ENCODE assay signal across 16 cellular contexts in genomic region chr2:181420259-181421130, GRCh38. TPM values are rescaled to one million over a fixed set of nuclear protein-coding genes. Genes with fewer than 3 reads are reported as not detected.
DNase-seq lines count a peak whose midpoint lies in the region; ATAC-seq lines count a peak whose summit lies in the region.
"Had no signal": no experiment of that assay in that cellular context is flagged by ENCODE, and none has a peak within 500 bp of the region (broad histone marks: within the 10 kb centered on the region; RNA-seq: fewer than 3 reads in every experiment).

No MANE protein-coding gene starts in this region.

- no peak overlapping the region for H2BK12ac ChIP-seq in neuronal stem cell (ENCODE audit: low read length)

- no peak overlapping the region for H3K14ac ChIP-seq in neuronal stem cell (ENCODE audit: low read length)

- H3K9ac ChIP-seq in mesendoderm (ENCODE audit: low read length) = no peak overlapping the region
- H3K9ac ChIP-seq in neuronal stem cell (ENCODE audit: low read depth, low read length, poor library complexity) = no peak overlapping the region
- H3K9ac ChIP-seq: KMS-11, parathyroid adenoma had no signal

- H3K27ac Mint-ChIP-seq in CD4-positive, CD25-positive, alpha-beta regulatory T cell = peak overlapping the region; percentile 4 to 66 (median 61)
- H3K27ac Mint-ChIP-seq: WTC11 had no signal

- no peaks in the 10 kb centered on the region for H3K79me2 ChIP-seq in mesendoderm (ENCODE audit: control insufficient read depth, insufficient read depth, low read length)
- H3K79me2 ChIP-seq: parathyroid adenoma had no signal

- no peak overlapping the region for H3K23ac ChIP-seq in mesendoderm (ENCODE audit: low read length)
- H3K23ac ChIP-seq in neuronal stem cell (ENCODE audit: low read depth, low read length, poor library complexity) = no peak overlapping the region

- H2BK15ac ChIP-seq in mesendoderm (replicated peaks; ENCODE audit: low read depth) (peak overlapping the region; percentile 41), neuronal stem cell (ENCODE audit: low read length) (no peak overlapping the region)

- peaks cover 11 to 17% (median 14%) of the 10 kb centered on the region in 4 donors for H3K4me1 Mint-ChIP-seq in CD4-positive, CD25-positive, alpha-beta regulatory T cell

- H3K4me1 ChIP-seq in CD4-positive, CD25-positive, alpha-beta regulatory T cell (ENCODE audit: control insufficient read depth, insufficient read depth, low read length, poor library complexity, severe bottlenecking) = no peaks in the 10 kb centered on the region
- H3K4me1 ChIP-seq in mesendoderm (ENCODE audit: control insufficient read depth, low read depth, low read length) (peaks cover 4% of the 10 kb centered on the region), neuronal stem cell (ENCODE audit: control insufficient read depth in 2 of 2, insufficient read depth in 1 of 2, low read depth in 1 of 2, low read length in 2 of 2) (no peaks in the 10 kb centered on the region)
- H3K4me1 ChIP-seq: parathyroid adenoma had no signal

- H2BK120ac ChIP-seq in mesendoderm (ENCODE audit: low read depth, low read length) = no peak overlapping the region
- no peak overlapping the region for H2BK120ac ChIP-seq in neuronal stem cell (ENCODE audit: low read depth, low read length)

- H3K27ac ChIP-seq in CD4-positive, CD25-positive, alpha-beta regulatory T cell (ENCODE audit: insufficient read depth, low read length, poor library complexity, severe bottlenecking) = no peak overlapping the region
- H3K27ac ChIP-seq in mesendoderm (ENCODE audit: low read depth, low read length) (no peak overlapping the region), neuronal stem cell (replicated peaks; ENCODE audit: low read length) (no peak overlapping the region)
- H3K27ac ChIP-seq: esophagus muscularis mucosa, KMS-11, parathyroid adenoma had no signal

- H3K9me3 ChIP-seq in CD4-positive, CD25-positive, alpha-beta regulatory T cell (ENCODE audit: control insufficient read depth in 2 of 2, low read length in 2 of 2) = no peaks in the 10 kb centered on the region
- H3K9me3 ChIP-seq in neuronal stem cell (replicated peaks in 1 of 2; ENCODE audit: control insufficient read depth in 2 of 2, insufficient read depth in 1 of 2, low read depth in 1 of 2, low read length in 2 of 2) = no peaks in the 10 kb centered on the region
- H3K9me3 ChIP-seq: esophagus muscularis mucosa had no signal

- H3K56ac ChIP-seq in mesendoderm (ENCODE audit: low read length) = no peak overlapping the region

- WGBS in mesendoderm (ENCODE audit: extremely low coverage, insufficient coverage, low lambda C conversion rate) = no CpG with 5 or more reads among the region's 6 CpGs
- WGBS in neuronal stem cell (ENCODE audit: extremely low coverage in 2 of 2, insufficient read length in 2 of 2, insufficient replicate concordance in 1 of 2), 2 donors = no CpG with 5 or more reads among the region's 6 CpGs

- H4K8ac ChIP-seq in mesendoderm (ENCODE audit: low read depth, low read length) (no peak overlapping the region), neuronal stem cell (ENCODE audit: low read depth, low read length) (no peak overlapping the region)

- no peaks in the 10 kb centered on the region for H3K27me3 ChIP-seq in CD4-positive, CD25-positive, alpha-beta regulatory T cell (ENCODE audit: control insufficient read depth, insufficient read depth, low read length)
- H3K27me3 ChIP-seq in mesendoderm (ENCODE audit: insufficient read depth, low read length, poor library complexity) (no peaks in the 10 kb centered on the region), neuronal stem cell (ENCODE audit: control insufficient read depth in 3 of 3, insufficient read depth in 3 of 3, low read depth in 1 of 3, low read length in 3 of 3) (no peaks in the 10 kb centered on the region)
- H3K27me3 ChIP-seq: esophagus muscularis mucosa had no signal

- no peaks in the 10 kb centered on the region for H3K79me1 ChIP-seq in mesendoderm (ENCODE audit: low read length)
- H3K79me1 ChIP-seq in neuronal stem cell (ENCODE audit: low read depth, low read length) = no peaks in the 10 kb centered on the region

- no peak overlapping the region for H3K4me3 ChIP-seq in CD4-positive, CD25-positive, alpha-beta regulatory T cell (ENCODE audit: low read depth, low read length)
- H3K4me3 ChIP-seq in mesendoderm (ENCODE audit: low read length) = no peak overlapping the region
- no peak overlapping the region for H3K4me3 ChIP-seq in neuronal stem cell (ENCODE audit: low read length in 2 of 2)
- H3K4me3 ChIP-seq: esophagus muscularis mucosa had no signal

- no peak for DNase-seq in CD4-positive, CD25-positive, alpha-beta regulatory T cell
- DNase-seq in UCSD-AML1 (lab: John Stamatoyannopoulos, UW; ENCODE audit: unreplicated experiment) (peak; percentile 5), mesendoderm (no peak), AG20443 (ENCODE audit: low spot score) (no peak), neuronal stem cell (ENCODE audit: low spot score) (no peak), T-helper 1 cell (no peak)
- DNase-seq: HCEC 1CT, islet precursor cell, NCI-H1436 treated with DMSO at 0.1 percent for 48 hours, NCI-H345 had no signal

- H4K5ac ChIP-seq in mesendoderm (ENCODE audit: low read length) = no peak overlapping the region

- no peak for ATAC-seq in CD4-positive, CD25-positive, alpha-beta regulatory T cell (ENCODE audit: low read depth in 2 of 2)
- peak; percentile 39 for ATAC-seq in GM18867 (IDR thresholded peaks at IDR 0.05; ENCODE audit: unreplicated experiment)
- ATAC-seq in HG02970 (IDR thresholded peaks at IDR 0.05; ENCODE audit: low FRiP score, unreplicated experiment) = no peak
- ATAC-seq: WTC11 had no signal

- no peaks in the 10 kb centered on the region for H3K27me3 Mint-ChIP-seq in CD4-positive, CD25-positive, alpha-beta regulatory T cell

- peaks cover 0 to 3% (median 1%) of the 10 kb centered on the region in 7 donors for H3K9me3 Mint-ChIP-seq in CD4-positive, CD25-positive, alpha-beta regulatory T cell

- no peaks in the 10 kb centered on the region for H3K36me3 ChIP-seq in CD4-positive, CD25-positive, alpha-beta regulatory T cell (ENCODE audit: control insufficient read depth, insufficient read depth, low read length)
- H3K36me3 ChIP-seq in mesendoderm (ENCODE audit: control insufficient read depth, insufficient read depth, low read length) (no peaks in the 10 kb centered on the region), neuronal stem cell (replicated peaks in 1 of 2; ENCODE audit: control insufficient read depth in 2 of 2, insufficient read depth in 2 of 2, low read length in 2 of 2) (no peaks in the 10 kb centered on the region)
- H3K36me3 ChIP-seq: esophagus muscularis mucosa had no signal

- peak overlapping the region; percentile 3 for H3K18ac ChIP-seq in mesendoderm (ENCODE audit: low read length)
- H3K18ac ChIP-seq in neuronal stem cell (ENCODE audit: low read length) = no peak overlapping the region

- no peak overlapping the region for H4K91ac ChIP-seq in neuronal stem cell (ENCODE audit: low read depth, low read length, poor library complexity)

- H3K4me3 Mint-ChIP-seq in CD4-positive, CD25-positive, alpha-beta regulatory T cell = peak overlapping the region in 1 of 4 donors; percentile 10
- H3K4me3 Mint-ChIP-seq: WTC11 had no signal

- peak overlapping the region; percentile 24 for H3K4ac ChIP-seq in mesendoderm (ENCODE audit: low read depth, low read length)
- no peak overlapping the region for H3K4ac ChIP-seq in neuronal stem cell (ENCODE audit: low read length)

- H2AK5ac ChIP-seq in mesendoderm (ENCODE audit: low read length) = no peak overlapping the region
- no peak overlapping the region for H2AK5ac ChIP-seq in neuronal stem cell (ENCODE audit: low read depth, low read length)

- H2AFZ ChIP-seq in neuronal stem cell (ENCODE audit: low read length) = no peak overlapping the region
- H2AFZ ChIP-seq: parathyroid adenoma had no signal

- H3K4me2 ChIP-seq in mesendoderm (ENCODE audit: low read length) (no peak overlapping the region), neuronal stem cell (ENCODE audit: insufficient read depth, low read length, poor library complexity, severe bottlenecking) (no peak overlapping the region)
- H3K4me2 ChIP-seq: KMS-11 had no signal

- H2BK5ac ChIP-seq in mesendoderm (ENCODE audit: low read length) (peak overlapping the region; percentile 20), neuronal stem cell (ENCODE audit: low read length) (no peak overlapping the region)

- no peaks in the 10 kb centered on the region for H3K36me3 Mint-ChIP-seq in CD4-positive, CD25-positive, alpha-beta regulatory T cell

RNA-seq across cellular contexts. Expression of gene ITGA4, which starts 36.7 kb away (rescaled TPM):
- 18.8 TPM for total RNA-seq in CD4-positive, CD25-positive, alpha-beta regulatory T cell
- polyA plus RNA-seq in CD4-positive, CD25-positive, alpha-beta regulatory T cell = 10 to 100 TPM; 38.0 to 86.0 (median 64.9) TPM
- polyA plus RNA-seq in mesendoderm (2013, experiment 1 of 2) = 0.70 TPM
- 0.78 TPM for polyA plus RNA-seq in mesendoderm (2013, experiment 2 of 2)
- polyA plus RNA-seq in neuronal stem cell (2013, experiment 1 of 2) = 1.5 TPM
- polyA plus RNA-seq in neuronal stem cell (2013, experiment 2 of 2) = 1.6 TPM
